In genomic region chr2:73930386-73930785, GRCh38 we compare ENCODE assay signal across 26 cellular contexts. TPM values are rescaled to one million over a fixed set of nuclear protein-coding genes. Genes with fewer than 3 reads are reported as not detected.
DNase-seq lines count a peak whose midpoint lies in the region; ATAC-seq and TF ChIP-seq lines count a peak whose summit lies in the region.
"Had no signal": no experiment of that assay in that cellular context is flagged by ENCODE, and none has a peak within 500 bp of the region (broad histone marks: within the 10 kb centered on the region; RNA-seq: fewer than 3 reads in every experiment).

No MANE protein-coding gene starts in this region.

- TF ChIP-seq CTCF in type B pancreatic cell (conservative IDR thresholded peaks at IDR 0.05): no peak
- no peak for TF ChIP-seq CTCF in progenitor cell of endocrine pancreas (IDR thresholded peaks at IDR 0.05; ENCODE audit: unreplicated experiment)

- H3K9ac ChIP-seq in adipocyte (ENCODE audit: low read length): no peak overlapping the region

- no peak overlapping the region for H3K4me3 ChIP-seq in adipocyte (ENCODE audit: low read length)
- H3K4me3 ChIP-seq: heart left ventricle, pancreas, right atrium auricular region, tibial artery had no signal

- peaks cover 78% of the 10 kb centered on the region for H3K4me1 Mint-ChIP-seq in activated naive CD4-positive, alpha-beta T cell treated with anti-CD3 and anti-CD28 coated beads, Interleukin-2, amount 50 U/mL, for 24 hours
- peaks cover 70% of the 10 kb centered on the region for H3K4me1 Mint-ChIP-seq in activated naive CD4-positive, alpha-beta T cell treated with anti-CD3 and anti-CD28 coated beads for 36 hours (ENCODE audit: low read depth)
- H3K4me1 Mint-ChIP-seq in memory B cell: peaks cover 43% of the 10 kb centered on the region
- peaks cover 56% of the 10 kb centered on the region for H3K4me1 Mint-ChIP-seq in type B pancreatic cell (ENCODE audit: unreplicated experiment)
- peaks cover 31% of the 10 kb centered on the region for H3K4me1 Mint-ChIP-seq in progenitor cell of endocrine pancreas (ENCODE audit: low read depth)

- no peak for ATAC-seq in memory B cell (ENCODE audit: low read depth)
- ATAC-seq in left ventricle myocardium superior: no peak
- ATAC-seq: heart left ventricle, pancreas had no signal

- no peaks in the 10 kb centered on the region for H3K9me3 ChIP-seq in adipocyte (ENCODE audit: control insufficient read depth, low read length)
- H3K9me3 ChIP-seq: Caco-2, heart left ventricle, pancreas, right atrium auricular region, tibial artery had no signal

- peak overlapping the region; percentile 86 for H3K4me3 Mint-ChIP-seq in activated naive CD4-positive, alpha-beta T cell treated with anti-CD3 and anti-CD28 coated beads, Interleukin-2, amount 50 U/mL, for 24 hours
- no peak overlapping the region for H3K4me3 Mint-ChIP-seq in activated naive CD4-positive, alpha-beta T cell treated with anti-CD3 and anti-CD28 coated beads for 36 hours
- H3K4me3 Mint-ChIP-seq in memory B cell: no peak overlapping the region
- no peak overlapping the region for H3K4me3 Mint-ChIP-seq in type B pancreatic cell
- H3K4me3 Mint-ChIP-seq in progenitor cell of endocrine pancreas (ENCODE audit: low read depth): no peak overlapping the region

- peaks cover 31% of the 10 kb centered on the region for H3K36me3 Mint-ChIP-seq in activated naive CD4-positive, alpha-beta T cell treated with anti-CD3 and anti-CD28 coated beads, Interleukin-2, amount 50 U/mL, for 24 hours
- peaks cover 18% of the 10 kb centered on the region for H3K36me3 Mint-ChIP-seq in activated naive CD4-positive, alpha-beta T cell treated with anti-CD3 and anti-CD28 coated beads for 36 hours (ENCODE audit: low read depth)
- H3K36me3 Mint-ChIP-seq in memory B cell (peaks cover 29% of the 10 kb centered on the region), type B pancreatic cell (peaks cover 18% of the 10 kb centered on the region), progenitor cell of endocrine pancreas (ENCODE audit: insufficient read depth) (peaks cover 5% of the 10 kb centered on the region)

- no peaks in the 10 kb centered on the region for H3K9me3 Mint-ChIP-seq in activated naive CD4-positive, alpha-beta T cell treated with anti-CD3 and anti-CD28 coated beads, Interleukin-2, amount 50 U/mL, for 24 hours
- no peaks in the 10 kb centered on the region for H3K9me3 Mint-ChIP-seq in activated naive CD4-positive, alpha-beta T cell treated with anti-CD3 and anti-CD28 coated beads for 36 hours
- H3K9me3 Mint-ChIP-seq in memory B cell: no peaks in the 10 kb centered on the region
- H3K9me3 Mint-ChIP-seq in type B pancreatic cell: no peaks in the 10 kb centered on the region
- no peaks in the 10 kb centered on the region for H3K9me3 Mint-ChIP-seq in progenitor cell of endocrine pancreas (ENCODE audit: low read depth)
- H3K9me3 Mint-ChIP-seq: nephron; stimulated activated naive CD8-positive, alpha-beta T cell treated with anti-CD3 and anti-CD28 coated beads, Interleukin-15, Interleukin-2, amounts not matched to agents 100 ng/mL and 50 ng/mL, for 24 hours had no signal

- H3K27me3 ChIP-seq in adipocyte (replicated peaks; ENCODE audit: control insufficient read depth, insufficient read depth, low read length): no peaks in the 10 kb centered on the region
- H3K27me3 ChIP-seq: heart left ventricle, pancreas, right atrium auricular region, tibial artery had no signal

- intact Hi-C loops in activated naive CD4-positive, alpha-beta T cell treated with anti-CD3 and anti-CD28 coated beads for 36 hours (cut with micrococcal nuclease): loop anchor here (5.0 kb wide), 1 partner anchor 462 kb away; no protein-coding TSS in a partner anchor
- intact Hi-C loops in left ventricle myocardium superior (cut with micrococcal nuclease): no loop called here

- no peaks in the 10 kb centered on the region for H3K27me3 Mint-ChIP-seq in activated naive CD4-positive, alpha-beta T cell treated with anti-CD3 and anti-CD28 coated beads, Interleukin-2, amount 50 U/mL, for 24 hours
- H3K27me3 Mint-ChIP-seq in activated naive CD4-positive, alpha-beta T cell treated with anti-CD3 and anti-CD28 coated beads for 36 hours (ENCODE audit: low read depth): no peaks in the 10 kb centered on the region
- no peaks in the 10 kb centered on the region for H3K27me3 Mint-ChIP-seq in memory B cell
- peaks cover 3% of the 10 kb centered on the region for H3K27me3 Mint-ChIP-seq in type B pancreatic cell
- no peaks in the 10 kb centered on the region for H3K27me3 Mint-ChIP-seq in progenitor cell of endocrine pancreas
- H3K27me3 Mint-ChIP-seq: stimulated activated naive CD8-positive, alpha-beta T cell treated with anti-CD3 and anti-CD28 coated beads, Interleukin-15, Interleukin-2, amounts not matched to agents 100 ng/mL and 50 ng/mL, for 24 hours had no signal

- no peak overlapping the region for H3K27ac Mint-ChIP-seq in activated naive CD4-positive, alpha-beta T cell treated with anti-CD3 and anti-CD28 coated beads, Interleukin-2, amount 50 U/mL, for 24 hours
- no peak overlapping the region for H3K27ac Mint-ChIP-seq in activated naive CD4-positive, alpha-beta T cell treated with anti-CD3 and anti-CD28 coated beads for 36 hours
- H3K27ac Mint-ChIP-seq in memory B cell: peak overlapping the region; percentile 83
- H3K27ac Mint-ChIP-seq in type B pancreatic cell: peak overlapping the region; percentile 69
- H3K27ac Mint-ChIP-seq in progenitor cell of endocrine pancreas: no peak overlapping the region

- DNase-seq in activated naive CD4-positive, alpha-beta T cell treated with anti-CD3 and anti-CD28 coated beads for 36 hours: no peak
- DNase-seq in adipocyte (ENCODE audit: low read depth) (peak; percentile 30), memory B cell (ENCODE audit: low spot score in 2 of 2) (no peak), type B pancreatic cell (ENCODE audit: extremely low spot score, unreplicated experiment) (no peak), left ventricle myocardium superior (no peak), NCI-H446 (lab: John Stamatoyannopoulos, UW) (no peak), progenitor cell of endocrine pancreas (ENCODE audit: low spot score, unreplicated experiment) (no peak)
- DNase-seq: activated CD4-positive, alpha-beta T cell treated with anti-CD3 and anti-CD28 coated beads for 1 hour; activated naive CD4-positive, alpha-beta T cell; activated T-cell treated with anti-CD3 and anti-CD28 coated beads, Interleukin-2, amount 50 U/mL, for 1 hour; anterior cingulate cortex; Caco-2; central memory CD4-positive, alpha-beta T cell; DMS79 treated with DMSO at 0.1 percent for 48 hours; H7; heart left ventricle; NCI-H1092; NCI-H187 treated with DMSO at 0.1 percent for 48 hours; NCI-H526 treated with DMSO at 0.1 percent for 48 hours; pancreas; T-helper 1 cell; tibial artery had no signal

- peaks cover 7% of the 10 kb centered on the region for H3K36me3 ChIP-seq in adipocyte (ENCODE audit: control insufficient read depth, insufficient read depth, low read length, severe bottlenecking)
- H3K36me3 ChIP-seq: pancreas had no signal

- peaks cover 44% of the 10 kb centered on the region for H3K4me1 ChIP-seq in adipocyte (ENCODE audit: control insufficient read depth, insufficient read depth, low read length)
- H3K4me1 ChIP-seq: Caco-2 had no signal

- CTCF ChIA-PET in activated naive CD4-positive, alpha-beta T cell treated with anti-CD3 and anti-CD28 coated beads for 36 hours (lab: Charles Lee): interaction anchor here (1.2 kb wide), 1 partner anchor 9 kb away, joined by 3 read pairs; no protein-coding TSS in a partner anchor

RNA-seq across cellular contexts. Expression of gene DGUOK, which starts 3.7 kb away (rescaled TPM):
- 100 to 1,000 TPM; 112 to 115 TPM for total RNA-seq in activated naive CD4-positive, alpha-beta T cell treated with anti-CD3 and anti-CD28 coated beads for 36 hours
- total RNA-seq in type B pancreatic cell (ENCODE audit: low replicate concordance): 59.3 and 73.4 TPM in 2 replicates
- total RNA-seq in left ventricle myocardium superior: 18.1 TPM
- 63.8 and 66.9 TPM in 2 replicates for total RNA-seq in progenitor cell of endocrine pancreas

RNA-seq across cellular contexts. Expression of gene ACTG2, which starts 37.6 kb away (rescaled TPM):
- not detected for total RNA-seq in activated naive CD4-positive, alpha-beta T cell treated with anti-CD3 and anti-CD28 coated beads for 36 hours
- total RNA-seq in type B pancreatic cell (ENCODE audit: low replicate concordance) (4.2 and 13.7 TPM in 2 replicates), left ventricle myocardium superior (0.32 TPM), progenitor cell of endocrine pancreas (0.19 and 0.31 TPM in 2 replicates)

RNA-seq across cellular contexts. Expression of gene TET3, which starts 54.3 kb away (rescaled TPM):
- 10 to 100 TPM; 14.4 to 15.2 TPM for total RNA-seq in activated naive CD4-positive, alpha-beta T cell treated with anti-CD3 and anti-CD28 coated beads for 36 hours
- 34.6 and 71.5 TPM in 2 replicates for total RNA-seq in type B pancreatic cell (ENCODE audit: low replicate concordance)
- 3.3 TPM for total RNA-seq in left ventricle myocardium superior
- 38.2 and 40.7 TPM in 2 replicates for total RNA-seq in progenitor cell of endocrine pancreas

Comparison
In these comparisons a context has a peak if more than half of its experiments do, and no peak if none do; other contexts are left out.
1. H3K27ac Mint-ChIP-seq: peak in memory B cell (single experiment) and type B pancreatic cell (single experiment); none in activated naive CD4-positive, alpha-beta T cell treated with anti-CD3 and anti-CD28 coated beads, Interleukin-2, amount 50 U/mL, for 24 hours (single experiment), activated naive CD4-positive, alpha-beta T cell treated with anti-CD3 and anti-CD28 coated beads for 36 hours (single experiment) and progenitor cell of endocrine pancreas (single experiment).